In genomic region chr4:54872246-54872645, GRCh38 we compare ENCODE assay signal across 1 cellular context.
TF ChIP-seq lines count a peak whose summit lies in the region.

No MANE protein-coding gene starts in this region.

TF ChIP-seq in H1, 55 proteins besides CTCF, POLR2A, EP300 and RAD21:
- TF ChIP-seq CEBPB (IDR thresholded peaks at IDR 0.05; ENCODE audit: low read depth, low read length) = no peak
- no peak for TF ChIP-seq CHD2 (IDR thresholded peaks at IDR 0.05; ENCODE audit: low read length)
- no peak for TF ChIP-seq BCL11A (IDR thresholded peaks at IDR 0.05; ENCODE audit: low read depth in 2 of 2, low read length in 2 of 2)
- TF ChIP-seq HDAC6 (IDR thresholded peaks at IDR 0.05; ENCODE audit: low read depth, low read length) = no peak
- no peak for TF ChIP-seq SP1 (IDR thresholded peaks at IDR 0.05; ENCODE audit: low read depth, low read length)
- TF ChIP-seq, protein P1, sequence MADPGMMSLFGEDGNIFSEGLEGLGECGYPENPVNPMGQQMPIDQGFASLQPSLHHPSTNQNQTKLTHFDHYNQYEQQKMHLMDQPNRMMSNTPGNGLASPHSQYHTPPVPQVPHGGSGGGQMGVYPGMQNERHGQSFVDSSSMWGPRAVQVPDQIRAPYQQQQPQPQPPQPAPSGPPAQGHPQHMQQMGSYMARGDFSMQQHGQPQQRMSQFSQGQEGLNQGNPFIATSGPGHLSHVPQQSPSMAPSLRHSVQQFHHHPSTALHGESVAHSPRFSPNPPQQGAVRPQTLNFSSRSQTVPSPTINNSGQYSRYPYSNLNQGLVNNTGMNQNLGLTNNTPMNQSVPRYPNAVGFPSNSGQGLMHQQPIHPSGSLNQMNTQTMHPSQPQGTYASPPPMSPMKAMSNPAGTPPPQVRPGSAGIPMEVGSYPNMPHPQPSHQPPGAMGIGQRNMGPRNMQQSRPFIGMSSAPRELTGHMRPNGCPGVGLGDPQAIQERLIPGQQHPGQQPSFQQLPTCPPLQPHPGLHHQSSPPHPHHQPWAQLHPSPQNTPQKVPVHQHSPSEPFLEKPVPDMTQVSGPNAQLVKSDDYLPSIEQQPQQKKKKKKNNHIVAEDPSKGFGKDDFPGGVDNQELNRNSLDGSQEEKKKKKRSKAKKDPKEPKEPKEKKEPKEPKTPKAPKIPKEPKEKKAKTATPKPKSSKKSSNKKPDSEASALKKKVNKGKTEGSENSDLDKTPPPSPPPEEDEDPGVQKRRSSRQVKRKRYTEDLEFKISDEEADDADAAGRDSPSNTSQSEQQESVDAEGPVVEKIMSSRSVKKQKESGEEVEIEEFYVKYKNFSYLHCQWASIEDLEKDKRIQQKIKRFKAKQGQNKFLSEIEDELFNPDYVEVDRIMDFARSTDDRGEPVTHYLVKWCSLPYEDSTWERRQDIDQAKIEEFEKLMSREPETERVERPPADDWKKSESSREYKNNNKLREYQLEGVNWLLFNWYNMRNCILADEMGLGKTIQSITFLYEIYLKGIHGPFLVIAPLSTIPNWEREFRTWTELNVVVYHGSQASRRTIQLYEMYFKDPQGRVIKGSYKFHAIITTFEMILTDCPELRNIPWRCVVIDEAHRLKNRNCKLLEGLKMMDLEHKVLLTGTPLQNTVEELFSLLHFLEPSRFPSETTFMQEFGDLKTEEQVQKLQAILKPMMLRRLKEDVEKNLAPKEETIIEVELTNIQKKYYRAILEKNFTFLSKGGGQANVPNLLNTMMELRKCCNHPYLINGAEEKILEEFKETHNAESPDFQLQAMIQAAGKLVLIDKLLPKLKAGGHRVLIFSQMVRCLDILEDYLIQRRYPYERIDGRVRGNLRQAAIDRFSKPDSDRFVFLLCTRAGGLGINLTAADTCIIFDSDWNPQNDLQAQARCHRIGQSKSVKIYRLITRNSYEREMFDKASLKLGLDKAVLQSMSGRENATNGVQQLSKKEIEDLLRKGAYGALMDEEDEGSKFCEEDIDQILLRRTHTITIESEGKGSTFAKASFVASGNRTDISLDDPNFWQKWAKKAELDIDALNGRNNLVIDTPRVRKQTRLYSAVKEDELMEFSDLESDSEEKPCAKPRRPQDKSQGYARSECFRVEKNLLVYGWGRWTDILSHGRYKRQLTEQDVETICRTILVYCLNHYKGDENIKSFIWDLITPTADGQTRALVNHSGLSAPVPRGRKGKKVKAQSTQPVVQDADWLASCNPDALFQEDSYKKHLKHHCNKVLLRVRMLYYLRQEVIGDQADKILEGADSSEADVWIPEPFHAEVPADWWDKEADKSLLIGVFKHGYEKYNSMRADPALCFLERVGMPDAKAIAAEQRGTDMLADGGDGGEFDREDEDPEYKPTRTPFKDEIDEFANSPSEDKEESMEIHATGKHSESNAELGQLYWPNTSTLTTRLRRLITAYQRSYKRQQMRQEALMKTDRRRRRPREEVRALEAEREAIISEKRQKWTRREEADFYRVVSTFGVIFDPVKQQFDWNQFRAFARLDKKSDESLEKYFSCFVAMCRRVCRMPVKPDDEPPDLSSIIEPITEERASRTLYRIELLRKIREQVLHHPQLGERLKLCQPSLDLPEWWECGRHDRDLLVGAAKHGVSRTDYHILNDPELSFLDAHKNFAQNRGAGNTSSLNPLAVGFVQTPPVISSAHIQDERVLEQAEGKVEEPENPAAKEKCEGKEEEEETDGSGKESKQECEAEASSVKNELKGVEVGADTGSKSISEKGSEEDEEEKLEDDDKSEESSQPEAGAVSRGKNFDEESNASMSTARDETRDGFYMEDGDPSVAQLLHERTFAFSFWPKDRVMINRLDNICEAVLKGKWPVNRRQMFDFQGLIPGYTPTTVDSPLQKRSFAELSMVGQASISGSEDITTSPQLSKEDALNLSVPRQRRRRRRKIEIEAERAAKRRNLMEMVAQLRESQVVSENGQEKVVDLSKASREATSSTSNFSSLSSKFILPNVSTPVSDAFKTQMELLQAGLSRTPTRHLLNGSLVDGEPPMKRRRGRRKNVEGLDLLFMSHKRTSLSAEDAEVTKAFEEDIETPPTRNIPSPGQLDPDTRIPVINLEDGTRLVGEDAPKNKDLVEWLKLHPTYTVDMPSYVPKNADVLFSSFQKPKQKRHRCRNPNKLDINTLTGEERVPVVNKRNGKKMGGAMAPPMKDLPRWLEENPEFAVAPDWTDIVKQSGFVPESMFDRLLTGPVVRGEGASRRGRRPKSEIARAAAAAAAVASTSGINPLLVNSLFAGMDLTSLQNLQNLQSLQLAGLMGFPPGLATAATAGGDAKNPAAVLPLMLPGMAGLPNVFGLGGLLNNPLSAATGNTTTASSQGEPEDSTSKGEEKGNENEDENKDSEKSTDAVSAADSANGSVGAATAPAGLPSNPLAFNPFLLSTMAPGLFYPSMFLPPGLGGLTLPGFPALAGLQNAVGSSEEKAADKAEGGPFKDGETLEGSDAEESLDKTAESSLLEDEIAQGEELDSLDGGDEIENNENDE (IDR thresholded peaks at IDR 0.05; ENCODE audit: insufficient replicate concordance, low read length) = no peak
- TF ChIP-seq, protein P2, sequence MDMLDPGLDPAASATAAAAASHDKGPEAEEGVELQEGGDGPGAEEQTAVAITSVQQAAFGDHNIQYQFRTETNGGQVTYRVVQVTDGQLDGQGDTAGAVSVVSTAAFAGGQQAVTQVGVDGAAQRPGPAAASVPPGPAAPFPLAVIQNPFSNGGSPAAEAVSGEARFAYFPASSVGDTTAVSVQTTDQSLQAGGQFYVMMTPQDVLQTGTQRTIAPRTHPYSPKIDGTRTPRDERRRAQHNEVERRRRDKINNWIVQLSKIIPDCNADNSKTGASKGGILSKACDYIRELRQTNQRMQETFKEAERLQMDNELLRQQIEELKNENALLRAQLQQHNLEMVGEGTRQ (IDR thresholded peaks at IDR 0.05; ENCODE audit: low read length) = no peak
- TF ChIP-seq, protein P3, sequence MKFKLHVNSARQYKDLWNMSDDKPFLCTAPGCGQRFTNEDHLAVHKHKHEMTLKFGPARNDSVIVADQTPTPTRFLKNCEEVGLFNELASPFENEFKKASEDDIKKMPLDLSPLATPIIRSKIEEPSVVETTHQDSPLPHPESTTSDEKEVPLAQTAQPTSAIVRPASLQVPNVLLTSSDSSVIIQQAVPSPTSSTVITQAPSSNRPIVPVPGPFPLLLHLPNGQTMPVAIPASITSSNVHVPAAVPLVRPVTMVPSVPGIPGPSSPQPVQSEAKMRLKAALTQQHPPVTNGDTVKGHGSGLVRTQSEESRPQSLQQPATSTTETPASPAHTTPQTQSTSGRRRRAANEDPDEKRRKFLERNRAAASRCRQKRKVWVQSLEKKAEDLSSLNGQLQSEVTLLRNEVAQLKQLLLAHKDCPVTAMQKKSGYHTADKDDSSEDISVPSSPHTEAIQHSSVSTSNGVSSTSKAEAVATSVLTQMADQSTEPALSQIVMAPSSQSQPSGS (IDR thresholded peaks at IDR 0.05; ENCODE audit: low read length) = no peak
- TF ChIP-seq SP4 (IDR thresholded peaks at IDR 0.05; ENCODE audit: low read length) = no peak
- TF ChIP-seq CREB1 (IDR thresholded peaks at IDR 0.05) = no peak
- TF ChIP-seq CHD1 (IDR thresholded peaks at IDR 0.05; ENCODE audit: low read depth, low read length) = no peak
TF ChIP-seq in H1: peak in this region for 0.
